1 cellular context compared by ENCODE assay signal in genomic region chr17:61218438-61218837, GRCh38.
A peak's percentile ranks its signal among the peaks of the same experiment; 100 is the strongest.
TF ChIP-seq lines count a peak whose summit lies in the region.

No MANE protein-coding gene starts in this region.

TF ChIP-seq in SK-N-SH, 30 proteins besides CTCF, POLR2A, EP300 and RAD21 (continued from another document):
- TF ChIP-seq MEF2A (IDR thresholded peaks at IDR 0.05; ENCODE audit: borderline replicate concordance, low read depth) = no peak
- TF ChIP-seq PBX3 (IDR thresholded peaks at IDR 0.05) = peak; percentile 21; the same call in 1 of the 2 replicates
- TF ChIP-seq RXRA (IDR thresholded peaks at IDR 0.05; ENCODE audit: borderline replicate concordance, low read depth) = no peak
- no peak for TF ChIP-seq POLR2AphosphoS5 (IDR thresholded peaks at IDR 0.05; ENCODE audit: low read depth, low read length)
- no peak for TF ChIP-seq FOXM1 (IDR thresholded peaks at IDR 0.05; ENCODE audit: low read depth)
- TF ChIP-seq EZH2phosphoT487 (IDR thresholded peaks at IDR 0.05; ENCODE audit: borderline replicate concordance, low read depth) = no peak
- TF ChIP-seq TCF12 (IDR thresholded peaks at IDR 0.05) = peak; percentile 44; the same call in 1 of the 2 replicates
- no peak for TF ChIP-seq NFIC (IDR thresholded peaks at IDR 0.05; ENCODE audit: borderline replicate concordance)
- peak; percentile 14; the same call in 1 of the 2 replicates for TF ChIP-seq JUND (IDR thresholded peaks at IDR 0.05)
- TF ChIP-seq TEAD4 (IDR thresholded peaks at IDR 0.05; ENCODE audit: borderline replicate concordance, insufficient read depth) = no peak
- TF ChIP-seq GABPA (IDR thresholded peaks at IDR 0.05; ENCODE audit: low read depth) = no peak
- TF ChIP-seq YY1 (IDR thresholded peaks at IDR 0.05; ENCODE audit: low read depth) = no peak
